32 cellular contexts compared by ENCODE assay signal in the genomic region with DNA sequence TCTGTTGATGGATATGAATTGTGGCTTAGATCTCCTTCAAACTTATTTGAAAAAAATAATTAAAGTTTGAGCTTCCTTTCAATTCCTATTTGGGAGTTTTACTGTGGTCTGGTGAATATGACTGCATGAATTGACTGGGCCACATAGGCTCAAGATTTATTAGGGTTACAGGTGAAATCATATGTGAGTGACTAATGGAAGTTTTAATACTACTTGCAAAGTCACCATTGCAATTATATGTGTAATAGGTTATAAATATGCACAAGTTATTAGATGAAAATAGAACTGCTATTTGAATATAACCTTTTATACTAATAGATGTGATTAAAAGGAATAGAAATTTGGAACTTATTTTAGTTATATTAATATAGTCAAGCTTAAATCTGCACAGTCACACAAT.
DNase-seq lines count a peak whose midpoint lies in the region; ATAC-seq and TF ChIP-seq lines count a peak whose summit lies in the region.
"Had no signal": no experiment of that assay in that cellular context is flagged by ENCODE, and none has a peak within 500 bp of the region (broad histone marks: within the 10 kb centered on the region; RNA-seq: fewer than 3 reads in every experiment).

No MANE protein-coding gene starts in this region.

- H3K4me3 Mint-ChIP-seq in neural progenitor cell: no peak overlapping the region
- H3K4me3 Mint-ChIP-seq: B cell; CD14-positive monocyte; CD4-positive, alpha-beta memory T cell; CD4-positive, alpha-beta T cell; CD4-positive, CD25-positive, alpha-beta regulatory T cell; CD8-positive, alpha-beta memory T cell; CD8-positive, alpha-beta T cell had no signal

- H3F3A ChIP-seq in neural progenitor cell (ENCODE audit: low read depth): no peaks in the 10 kb centered on the region

- H4K20me1 ChIP-seq in neural progenitor cell (ENCODE audit: low read depth): no peaks in the 10 kb centered on the region
- H4K20me1 ChIP-seq: BLaER1; BLaER1 treated with 17β-estradiol and CSF1 and Interleukin-3, amounts not matched to agents 10 nM and 100 nM had no signal

- peak overlapping the region; percentile 29 for H2AFZ ChIP-seq in neural progenitor cell (replicated peaks)
- H2AFZ ChIP-seq in trophoblast cell (ENCODE audit: insufficient read depth, low read length, poor library complexity): no peak overlapping the region

- H3K27me3 ChIP-seq in foreskin keratinocyte (peaks cover 12% of the 10 kb centered on the region), neural progenitor cell (no peaks in the 10 kb centered on the region), psoas muscle (ENCODE audit: insufficient read depth in 3 of 3, low read length in 2 of 3) (no peaks in the 10 kb centered on the region), trophoblast cell (ENCODE audit: insufficient read depth, low read length) (no peaks in the 10 kb centered on the region)
- H3K27me3 ChIP-seq: BE2C; BLaER1; BLaER1 treated with 17β-estradiol and CSF1 and Interleukin-3, amounts not matched to agents 10 nM and 100 nM had no signal

- no peak overlapping the region for H4K12ac ChIP-seq in trophoblast cell (ENCODE audit: low read depth, low read length)

- no peak overlapping the region for H2BK5ac ChIP-seq in trophoblast cell (ENCODE audit: low read depth, low read length, poor library complexity)

- no peak for TF ChIP-seq CTCF in foreskin keratinocyte (conservative IDR thresholded peaks at IDR 0.05)
- TF ChIP-seq CTCF in neural progenitor cell (IDR thresholded peaks at IDR 0.05): no peak
- TF ChIP-seq CTCF in psoas muscle (IDR thresholded peaks at IDR 0.05): no peak

- H3K4me1 ChIP-seq in foreskin keratinocyte: no peaks in the 10 kb centered on the region
- no peaks in the 10 kb centered on the region for H3K4me1 ChIP-seq in neural progenitor cell
- no peaks in the 10 kb centered on the region for H3K4me1 ChIP-seq in psoas muscle
- H3K4me1 ChIP-seq in trophoblast cell (ENCODE audit: control insufficient read depth in 1 of 2, insufficient read depth in 2 of 2, low read length in 2 of 2): peaks cover 0 to 2% of the 10 kb centered on the region in 2 experiments
- H3K4me1 ChIP-seq: A549; BE2C; BLaER1; BLaER1 treated with 17β-estradiol and CSF1 and Interleukin-3, amounts not matched to agents 10 nM and 100 nM; Caco-2 had no signal

- H3K4me3 ChIP-seq in neural progenitor cell (no peak overlapping the region), psoas muscle (no peak overlapping the region), trophoblast cell (ENCODE audit: low read depth, low read length) (no peak overlapping the region)
- H3K4me3 ChIP-seq: A549; BLaER1; BLaER1 treated with 17β-estradiol and CSF1 and Interleukin-3, amounts not matched to agents 10 nM and 100 nM had no signal

- no peaks in the 10 kb centered on the region for H3K4me1 Mint-ChIP-seq in neural progenitor cell
- H3K4me1 Mint-ChIP-seq: B cell; CD14-positive monocyte; CD4-positive, alpha-beta memory T cell; CD4-positive, CD25-positive, alpha-beta regulatory T cell; CD8-positive, alpha-beta memory T cell had no signal

- H3K27ac ChIP-seq in foreskin keratinocyte (no peak overlapping the region), neural progenitor cell (no peak overlapping the region), psoas muscle (no peak overlapping the region), trophoblast cell (ENCODE audit: low read depth, low read length) (no peak overlapping the region)
- H3K27ac ChIP-seq: 22Rv1; A549; BLaER1; BLaER1 treated with 17β-estradiol and CSF1 and Interleukin-3, amounts not matched to agents 10 nM and 100 nM; C4-2B had no signal

- no peak overlapping the region for H4K8ac ChIP-seq in trophoblast cell (ENCODE audit: low read depth, low read length)

- no peaks in the 10 kb centered on the region for H3K79me1 ChIP-seq in trophoblast cell (ENCODE audit: low read length)

- no peak overlapping the region for H3K4ac ChIP-seq in trophoblast cell (ENCODE audit: low read depth, low read length)

- H2BK12ac ChIP-seq in trophoblast cell (ENCODE audit: low read length): no peak overlapping the region

- H3K79me2 ChIP-seq in neural progenitor cell (ENCODE audit: low read depth) (no peaks in the 10 kb centered on the region), trophoblast cell (ENCODE audit: control insufficient read depth, insufficient read depth, low read length, poor library complexity) (no peaks in the 10 kb centered on the region)

- H3K23ac ChIP-seq in trophoblast cell (ENCODE audit: low read length): no peak overlapping the region

- H3K9me3 ChIP-seq in neural progenitor cell (ENCODE audit: low read depth) (no peaks in the 10 kb centered on the region), psoas muscle (no peaks in the 10 kb centered on the region), trophoblast cell (ENCODE audit: insufficient read depth, low read depth, low read length) (no peaks in the 10 kb centered on the region)
- H3K9me3 ChIP-seq: A549; BE2C; BLaER1; BLaER1 treated with 17β-estradiol and CSF1 and Interleukin-3, amounts not matched to agents 10 nM and 100 nM; Caco-2 had no signal

- no peak overlapping the region for H3K27ac Mint-ChIP-seq in neural progenitor cell
- H3K27ac Mint-ChIP-seq: B cell; CD14-positive monocyte; CD4-positive, alpha-beta memory T cell; CD4-positive, alpha-beta T cell; CD4-positive, CD25-positive, alpha-beta regulatory T cell; CD8-positive, alpha-beta memory T cell; CD8-positive, alpha-beta T cell had no signal

- H3K18ac ChIP-seq in trophoblast cell (ENCODE audit: low read length): no peak overlapping the region

- H2AK5ac ChIP-seq in trophoblast cell (ENCODE audit: low read length): no peak overlapping the region

- no peak overlapping the region for H4K91ac ChIP-seq in trophoblast cell (ENCODE audit: low read depth, low read length)

- no peak for DNase-seq in foreskin keratinocyte
- DNase-seq in neural progenitor cell (ENCODE audit: low spot score): no peak
- DNase-seq in psoas muscle: no peak
- DNase-seq in C1 segment of cervical spinal cord (lab: John Stamatoyannopoulos, UW): no peak
- no peak for DNase-seq in trophoblast cell
- DNase-seq: 8988T; ACHN; AML-193; BE2C; Caco-2; Calu3; CD4-positive, alpha-beta memory T cell; CD4-positive, alpha-beta T cell; CD4-positive, CD25-positive, alpha-beta regulatory T cell; CD8-positive, alpha-beta memory T cell; CD8-positive, alpha-beta T cell; COR-L47; DMS 273 treated with DMSO at 0.1 percent for 48 hours; DMS153; DMS53; DMS79; DMS79 treated with DMSO at 0.1 percent for 48 hours; DND-41; EL had no signal

- H3K4me2 ChIP-seq in neural progenitor cell (no peak overlapping the region), trophoblast cell (ENCODE audit: low read length) (no peak overlapping the region)
- H3K4me2 ChIP-seq: A549; BLaER1; BLaER1 treated with 17β-estradiol and CSF1 and Interleukin-3, amounts not matched to agents 10 nM and 100 nM had no signal

- H3K9me3 Mint-ChIP-seq in neural progenitor cell: no peaks in the 10 kb centered on the region
- H3K9me3 Mint-ChIP-seq: CD14-positive monocyte had no signal

- H3K14ac ChIP-seq in trophoblast cell (ENCODE audit: low read length): no peak overlapping the region

- H3K9ac ChIP-seq in neural progenitor cell: no peak overlapping the region
- no peak overlapping the region for H3K9ac ChIP-seq in trophoblast cell (ENCODE audit: low read length)
- H3K9ac ChIP-seq: BLaER1; BLaER1 treated with 17β-estradiol and CSF1 and Interleukin-3, amounts not matched to agents 10 nM and 100 nM had no signal

- no peaks in the 10 kb centered on the region for H3K36me3 Mint-ChIP-seq in neural progenitor cell
- H3K36me3 Mint-ChIP-seq: CD14-positive monocyte; CD4-positive, alpha-beta memory T cell; CD4-positive, CD25-positive, alpha-beta regulatory T cell; CD8-positive, alpha-beta memory T cell; CD8-positive, alpha-beta T cell had no signal

- H3K36me3 ChIP-seq in neural progenitor cell: no peaks in the 10 kb centered on the region
- no peaks in the 10 kb centered on the region for H3K36me3 ChIP-seq in psoas muscle (ENCODE audit: insufficient read depth in 1 of 2, low read depth in 1 of 2)
- H3K36me3 ChIP-seq in trophoblast cell (ENCODE audit: control insufficient read depth in 1 of 2, insufficient read depth in 2 of 2, low read length in 2 of 2): no peaks in the 10 kb centered on the region
- H3K36me3 ChIP-seq: BE2C; BLaER1; BLaER1 treated with 17β-estradiol and CSF1 and Interleukin-3, amounts not matched to agents 10 nM and 100 nM had no signal

- no peaks in the 10 kb centered on the region for H3K27me3 Mint-ChIP-seq in neural progenitor cell (ENCODE audit: insufficient read depth, low read depth)
- H3K27me3 Mint-ChIP-seq: B cell; CD4-positive, alpha-beta memory T cell; CD4-positive, alpha-beta T cell; CD4-positive, CD25-positive, alpha-beta regulatory T cell; CD8-positive, alpha-beta memory T cell had no signal

- no peak overlapping the region for H2BK120ac ChIP-seq in trophoblast cell (ENCODE audit: insufficient read depth, low read length, poor library complexity)

- intact Hi-C loops in psoas muscle (cut with DNase I): no loop called here

- ATAC-seq in foreskin keratinocyte (peak; percentile 20), psoas muscle (peak in 3 of 4 donors; percentile 54 to 83 (median 72)), GM21390 (IDR thresholded peaks at IDR 0.05; ENCODE audit: unreplicated experiment) (no peak)
- ATAC-seq: A549; CD8-positive, alpha-beta T cell had no signal
